2 cellular contexts compared by ENCODE assay signal in the genomic region with DNA sequence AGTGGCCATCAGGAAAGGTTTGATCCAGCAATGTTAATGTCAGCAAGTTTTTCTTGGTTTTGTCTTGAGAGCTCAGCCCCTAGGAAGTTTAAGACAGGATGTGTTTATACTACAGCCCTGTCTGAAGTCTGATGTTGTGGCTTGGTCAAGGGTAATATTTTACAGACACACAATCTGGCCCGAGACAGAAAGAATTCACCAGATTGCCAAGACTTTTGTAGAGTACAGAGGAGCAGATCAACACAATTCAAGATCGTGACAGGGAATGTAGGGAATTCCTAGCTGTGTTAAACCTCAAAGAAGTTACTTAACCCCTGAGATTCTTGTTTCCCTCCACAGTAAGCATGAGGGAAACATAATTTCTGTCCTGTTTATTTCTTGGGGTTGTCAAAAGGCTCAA.
TF ChIP-seq lines count a peak whose summit lies in the region.

No MANE protein-coding gene starts in this region.

TF ChIP-seq in HepG2, 621 proteins besides CTCF, POLR2A, EP300 and RAD21:
- TF ChIP-seq XRCC5 (optimal IDR thresholded peaks at IDR 0.05; ENCODE audit: low read length) (no peak), ZNF329 (CRISPR knock-in tag; IDR thresholded peaks at IDR 0.05; ENCODE audit: low read depth) (peak; percentile 75; the same call in 1 of the 2 replicates)

TF ChIP-seq in H1, 55 proteins besides CTCF, POLR2A, EP300 and RAD21:
- 0 out of 2 replicates have a peak, but pooled peaks have one; percentile 32 for TF ChIP-seq KDM1A (IDR thresholded peaks at IDR 0.05; ENCODE audit: borderline replicate concordance, low read length)
- TF ChIP-seq TEAD4 (IDR thresholded peaks at IDR 0.05; ENCODE audit: low read depth, low read length): no peak
